Comparison of ENCODE assay signal across 9 cellular contexts in the genomic region with DNA sequence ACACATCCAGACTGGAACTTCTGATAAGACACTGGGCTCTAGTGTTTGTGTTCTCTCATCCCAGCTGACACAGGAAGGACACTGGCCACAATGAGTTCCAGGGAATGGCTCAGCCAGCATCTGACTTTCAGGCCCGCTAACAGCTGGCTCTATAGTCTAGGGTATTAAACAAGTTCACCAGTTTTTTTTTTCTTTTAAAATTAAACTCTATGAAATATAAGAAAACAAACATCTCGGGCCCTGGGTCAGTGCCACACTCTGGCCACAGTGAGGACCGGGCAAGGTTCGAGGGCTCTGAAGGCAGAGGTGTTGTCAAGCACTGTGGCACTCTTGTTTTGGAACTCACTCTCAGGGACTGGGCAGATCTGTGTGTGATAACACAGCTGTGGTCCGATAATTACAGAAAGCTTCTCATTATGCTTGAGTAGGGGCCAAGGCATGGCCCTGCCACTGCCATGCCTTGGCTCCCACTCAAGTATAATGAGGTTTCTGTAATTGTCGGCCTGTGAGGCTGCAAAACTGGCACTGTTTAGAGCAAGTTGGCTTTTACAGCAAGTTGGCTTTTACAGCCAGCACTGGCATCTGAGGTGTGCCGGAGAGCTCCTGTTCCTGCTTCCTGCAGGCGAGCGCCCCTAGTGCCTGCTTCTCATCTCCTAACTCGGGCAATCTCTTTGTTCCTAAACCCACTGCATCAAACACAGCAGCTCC.
DNase-seq lines count a peak whose midpoint lies in the region; ATAC-seq and TF ChIP-seq lines count a peak whose summit lies in the region.
"Had no signal": no experiment of that assay in that cellular context is flagged by ENCODE, and none has a peak within 500 bp of the region (broad histone marks: within the 10 kb centered on the region; RNA-seq: fewer than 3 reads in every experiment).

No MANE protein-coding gene starts in this region.

- H3K9me3 ChIP-seq in WERI-Rb-1 (ENCODE audit: severe bottlenecking) (no peaks in the 10 kb centered on the region), lower lobe of right lung (no peaks in the 10 kb centered on the region)
- H3K9me3 ChIP-seq: ovary had no signal

- H3K4me3 ChIP-seq in GM06990 (replicated peaks; ENCODE audit: low read depth, low read length), result no peak overlapping the region
- H3K4me3 ChIP-seq in WERI-Rb-1 (ENCODE audit: low read depth, low read length), result no peak overlapping the region
- H3K4me3 ChIP-seq in lower lobe of right lung, result no peak overlapping the region
- H3K4me3 ChIP-seq: ovary had no signal

- intact Hi-C loops in lower lobe of right lung (cut with DNase I), result no loop called here

- DNase-seq in GM06990 (ENCODE audit: extremely low read depth, insufficient read length) (no peak), WERI-Rb-1 (peak; percentile 9), cerebellar cortex (ENCODE audit: low spot score) (peak; percentile 38), lower lobe of right lung (peak; percentile 69), NAMALWA (ENCODE audit: low spot score) (no peak)
- DNase-seq in stimulated activated CD8-positive, alpha-beta memory T cell treated with anti-CD3 and anti-CD28 coated beads, Interleukin-12 subunit alpha, Interleukin-12 subunit beta, amount 100 ng/mL, for 1 hour (ENCODE audit: low read depth), result peak; percentile 7

- H3K4me1 ChIP-seq in lower lobe of right lung, result no peaks in the 10 kb centered on the region

- no peaks in the 10 kb centered on the region for H3K36me3 ChIP-seq in GM06990 (ENCODE audit: control insufficient read depth, insufficient read depth, low read length)
- H3K36me3 ChIP-seq in WERI-Rb-1, result no peaks in the 10 kb centered on the region
- no peaks in the 10 kb centered on the region for H3K36me3 ChIP-seq in lower lobe of right lung
- H3K36me3 ChIP-seq: ovary had no signal

- ATAC-seq in HG03460 (IDR thresholded peaks at IDR 0.05; ENCODE audit: unreplicated experiment) (peak; percentile 54), lower lobe of right lung (peak; percentile 83 to 86), GM19452 (IDR thresholded peaks at IDR 0.05; ENCODE audit: unreplicated experiment) (no peak)

- H3K27ac ChIP-seq in WERI-Rb-1 (no peak overlapping the region), lower lobe of right lung (no peak overlapping the region)
- H3K27ac ChIP-seq: ovary had no signal

- peak; percentile 68 for TF ChIP-seq CTCF in GM06990 (IDR thresholded peaks at IDR 0.05; ENCODE audit: insufficient read depth, low read length, poor library complexity, severe bottlenecking)
- TF ChIP-seq CTCF in WERI-Rb-1 (IDR thresholded peaks at IDR 0.05; ENCODE audit: low read depth, low read length), result peak; percentile 61
- peak; percentile 31 for TF ChIP-seq CTCF in lower lobe of right lung (IDR thresholded peaks at IDR 0.05)

- H3K27me3 ChIP-seq in GM06990 (replicated peaks; ENCODE audit: control insufficient read depth, insufficient read depth, low read length) (no peaks in the 10 kb centered on the region; the same call in 1 of the 2 replicates), WERI-Rb-1 (ENCODE audit: insufficient read depth, low read depth, severe bottlenecking) (peaks cover 2% of the 10 kb centered on the region), lower lobe of right lung (ENCODE audit: low read depth) (no peaks in the 10 kb centered on the region)
- H3K27me3 ChIP-seq: ovary had no signal

Comparison
In these comparisons a context has a peak if more than half of its experiments do, and no peak if none do; other contexts are left out.
1. DNase-seq: peak in WERI-Rb-1 (single experiment), cerebellar cortex (single experiment), lower lobe of right lung (single experiment) and stimulated activated CD8-positive, alpha-beta memory T cell treated with anti-CD3 and anti-CD28 coated beads, Interleukin-12 subunit alpha, Interleukin-12 subunit beta, amount 100 ng/mL, for 1 hour (single experiment); none in GM06990 (single experiment) and NAMALWA (single experiment).
2. Peak in every context shown above with its lines, with median percentiles within 50 percentile points of each other: CTCF ChIP-seq.